27 cellular contexts compared by ENCODE assay signal in the genomic region with DNA sequence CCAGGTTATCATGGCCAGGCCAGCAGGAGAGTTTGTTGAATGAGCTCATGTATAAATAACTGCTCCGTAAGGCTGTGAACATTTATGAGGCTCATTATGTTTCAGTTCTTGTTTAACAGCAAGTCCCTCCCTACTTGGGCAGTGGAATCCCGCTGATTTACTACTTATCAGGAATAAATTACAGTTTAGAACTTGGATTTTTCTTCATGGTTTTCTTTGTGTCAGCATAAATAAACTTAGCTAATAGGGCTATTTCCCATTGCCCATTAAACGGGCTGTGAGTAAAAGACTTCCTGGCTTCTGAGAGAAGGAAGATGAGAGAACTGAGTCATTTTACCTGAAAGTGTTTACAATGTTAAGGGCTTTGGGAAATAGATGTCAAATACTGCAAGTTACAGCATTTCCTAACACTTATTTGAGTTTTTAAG.
A peak's percentile ranks its signal among the peaks of the same experiment; 100 is the strongest.
DNase-seq lines count a peak whose midpoint lies in the region; ATAC-seq and TF ChIP-seq lines count a peak whose summit lies in the region.
"Had no signal": no experiment of that assay in that cellular context is flagged by ENCODE, and none has a peak within 500 bp of the region (broad histone marks: within the 10 kb centered on the region; RNA-seq: fewer than 3 reads in every experiment).

No MANE protein-coding gene starts in this region.

- peaks cover 0 to 30% (median 15%) of the 10 kb centered on the region in 4 donors for H3K4me1 ChIP-seq in sigmoid colon
- H3K4me1 ChIP-seq: colonic mucosa, lower lobe of right lung had no signal

- peaks cover 38% of the 10 kb centered on the region for H3K4me1 Mint-ChIP-seq in nephron
- H3K4me1 Mint-ChIP-seq: activated naive CD4-positive, alpha-beta T cell treated with anti-CD3 and anti-CD28 coated beads, Interleukin-2, amount 50 U/mL, for 24 hours; IgD-negative memory B cell had no signal

- TF ChIP-seq POLR2A in sigmoid colon (IDR thresholded peaks at IDR 0.05): no peak

- DNase-seq in EH (ENCODE audit: low read depth): peak; percentile 58
- DNase-seq in M059J (ENCODE audit: low read depth): peak; percentile 65
- peak; percentile 15 for DNase-seq in epithelial cell of proximal tubule (ENCODE audit: low read depth)
- no peak for DNase-seq in T-helper 9 cell
- DNase-seq in sigmoid colon: no peak
- no peak for DNase-seq in NCI-H1436 treated with DMSO at 0.1 percent for 48 hours (lab: John Stamatoyannopoulos, UW)
- DNase-seq: activated CD4-positive, alpha-beta T cell treated with anti-CD3 and anti-CD28 coated beads for 4 hours; amniotic stem cell; colonic mucosa; COR-L47; effector CD4-positive, alpha-beta T cell; erythroblast; GDM1; heart left ventricle; lower lobe of right lung; NCI-H1092; NCI-H187; NCI-H524 treated with DMSO at 0.1 percent for 48 hours; Right ventricle myocardium superior; stimulated activated naive CD4-positive, alpha-beta T cell had no signal

- H3K9me3 ChIP-seq in sigmoid colon: no peaks in the 10 kb centered on the region
- H3K9me3 ChIP-seq: colonic mucosa, lower lobe of right lung had no signal

- no peaks in the 10 kb centered on the region for H3K36me3 ChIP-seq in sigmoid colon
- H3K36me3 ChIP-seq: colonic mucosa, heart left ventricle, lower lobe of right lung had no signal

- no peaks in the 10 kb centered on the region for H3K27me3 Mint-ChIP-seq in nephron (ENCODE audit: low read depth)
- H3K27me3 Mint-ChIP-seq: activated naive CD4-positive, alpha-beta T cell treated with anti-CD3 and anti-CD28 coated beads, Interleukin-2, amount 50 U/mL, for 24 hours; IgD-negative memory B cell; natural killer cell treated with Interleukin-12 subunit alpha and Interleukin-12 subunit beta and Interleukin-15 and Interleukin-18, amount 100 ng/mL, for 72 hours; type B pancreatic cell had no signal

- ATAC-seq in HG02642 (IDR thresholded peaks at IDR 0.05; ENCODE audit: poor library complexity, unreplicated experiment): no peak
- ATAC-seq: heart left ventricle; lower lobe of right lung; natural killer cell treated with Interleukin-12 subunit alpha and Interleukin-12 subunit beta and Interleukin-15 and Interleukin-18, amount 100 ng/mL, for 72 hours had no signal

- TF ChIP-seq EP300 in sigmoid colon (IDR thresholded peaks at IDR 0.05): peak in 1 of 4 donors; percentile 37

- H3K27me3 ChIP-seq in sigmoid colon: no peaks in the 10 kb centered on the region
- H3K27me3 ChIP-seq: colonic mucosa, heart left ventricle had no signal

- no peak overlapping the region for H3K4me3 Mint-ChIP-seq in nephron
- H3K4me3 Mint-ChIP-seq: activated naive CD4-positive, alpha-beta T cell treated with anti-CD3 and anti-CD28 coated beads, Interleukin-2, amount 50 U/mL, for 24 hours; IgD-negative memory B cell; natural killer cell treated with Interleukin-12 subunit alpha and Interleukin-12 subunit beta and Interleukin-15 and Interleukin-18, amount 100 ng/mL, for 72 hours; type B pancreatic cell had no signal

- H3K27ac Mint-ChIP-seq in nephron: peak overlapping the region; percentile 5 to 72 (median 9)
- H3K27ac Mint-ChIP-seq: activated naive CD4-positive, alpha-beta T cell treated with anti-CD3 and anti-CD28 coated beads, Interleukin-2, amount 50 U/mL, for 24 hours; IgD-negative memory B cell; natural killer cell treated with Interleukin-12 subunit alpha and Interleukin-12 subunit beta and Interleukin-15 and Interleukin-18, amount 100 ng/mL, for 72 hours; type B pancreatic cell had no signal

- intact Hi-C loops in sigmoid colon (cut with DNase I): no loop called here

- H3K4me3 ChIP-seq in epithelial cell of proximal tubule (ENCODE audit: low read depth, low read length) (no peak overlapping the region), sigmoid colon (no peak overlapping the region)
- H3K4me3 ChIP-seq: colonic mucosa, heart left ventricle, lower lobe of right lung had no signal

- H3K36me3 Mint-ChIP-seq in nephron (ENCODE audit: low read depth): no peaks in the 10 kb centered on the region
- H3K36me3 Mint-ChIP-seq: activated naive CD4-positive, alpha-beta T cell treated with anti-CD3 and anti-CD28 coated beads, Interleukin-2, amount 50 U/mL, for 24 hours; IgD-negative memory B cell; natural killer cell treated with Interleukin-12 subunit alpha and Interleukin-12 subunit beta and Interleukin-15 and Interleukin-18, amount 100 ng/mL, for 72 hours; type B pancreatic cell had no signal

- H3K27ac ChIP-seq in sigmoid colon: peak overlapping the region in 2 of 4 donors; percentile 15 to 48
- H3K27ac ChIP-seq: C4-2B, colonic mucosa, lower lobe of right lung had no signal

- no peaks in the 10 kb centered on the region for H3K9me3 Mint-ChIP-seq in nephron
- H3K9me3 Mint-ChIP-seq: type B pancreatic cell had no signal

- TF ChIP-seq CTCF in epithelial cell of proximal tubule (conservative IDR thresholded peaks at IDR 0.05; ENCODE audit: low read depth, low read length): no peak
- no peak for TF ChIP-seq CTCF in nephron (IDR thresholded peaks at IDR 0.05; ENCODE audit: unreplicated experiment in 3 of 3)
- no peak for TF ChIP-seq CTCF in sigmoid colon (IDR thresholded peaks at IDR 0.05)

- 32 to 56% methylated on average over 3 of the region's 3 CpGs for WGBS in sigmoid colon, 2 donors

Comparison
In these comparisons a context has a peak if more than half of its experiments do, and no peak if none do; other contexts are left out.
1. DNase-seq: peak in EH (single experiment), M059J (single experiment) and epithelial cell of proximal tubule (single experiment); none in T-helper 9 cell (single experiment), sigmoid colon (single experiment) and NCI-H1436 treated with DMSO at 0.1 percent for 48 hours (single experiment).